14 cellular contexts compared by ENCODE assay signal in genomic region chr9:135464181-135464580, GRCh38. TPM values are rescaled to one million over a fixed set of nuclear protein-coding genes. Genes with fewer than 3 reads are reported as not detected.
A peak's percentile ranks its signal among the peaks of the same experiment; 100 is the strongest.
DNase-seq lines count a peak whose midpoint lies in the region; ATAC-seq lines count a peak whose summit lies in the region.
"Had no signal": no experiment of that assay in that cellular context is flagged by ENCODE, and none has a peak within 500 bp of the region (broad histone marks: within the 10 kb centered on the region; RNA-seq: fewer than 3 reads in every experiment).

No MANE protein-coding gene starts in this region.

- no peaks in the 10 kb centered on the region for H3K36me3 Mint-ChIP-seq in stimulated activated effector memory CD8-positive, alpha-beta T cell treated with anti-CD3 and anti-CD28 coated beads, Interleukin-12 subunit alpha, Interleukin-12 subunit beta, amount 100 ng/mL, for 72 hours

- H3K9me3 Mint-ChIP-seq in stimulated activated effector memory CD8-positive, alpha-beta T cell treated with anti-CD3 and anti-CD28 coated beads, Interleukin-12 subunit alpha, Interleukin-12 subunit beta, amount 100 ng/mL, for 72 hours, result no peaks in the 10 kb centered on the region
- H3K9me3 Mint-ChIP-seq: CD4-positive, alpha-beta T cell had no signal

- no peak overlapping the region for H3K4me3 Mint-ChIP-seq in stimulated activated effector memory CD8-positive, alpha-beta T cell treated with anti-CD3 and anti-CD28 coated beads, Interleukin-12 subunit alpha, Interleukin-12 subunit beta, amount 100 ng/mL, for 72 hours
- H3K4me3 Mint-ChIP-seq: CD4-positive, alpha-beta T cell had no signal

- no peaks in the 10 kb centered on the region for H3K36me3 ChIP-seq in H7 (replicated peaks; ENCODE audit: control insufficient read depth, insufficient read depth, low read length)

- H3K27ac Mint-ChIP-seq in stimulated activated effector memory CD8-positive, alpha-beta T cell treated with anti-CD3 and anti-CD28 coated beads, Interleukin-12 subunit alpha, Interleukin-12 subunit beta, amount 100 ng/mL, for 72 hours, result peak overlapping the region; percentile 49
- H3K27ac Mint-ChIP-seq: CD4-positive, alpha-beta T cell had no signal

- ATAC-seq in stimulated activated effector memory CD8-positive, alpha-beta T cell treated with anti-CD3 and anti-CD28 coated beads, Interleukin-12 subunit alpha, Interleukin-12 subunit beta, amount 100 ng/mL, for 72 hours, result no peak
- ATAC-seq in HG03439 (IDR thresholded peaks at IDR 0.05; ENCODE audit: unreplicated experiment), result no peak
- ATAC-seq: K562 had no signal

- DNase-seq in H7, result peak; percentile 7
- peak; percentile 94 for DNase-seq in NCI-H226
- DNase-seq in amniotic epithelial cell (ENCODE audit: low read depth), result peak; percentile 34
- DNase-seq in stimulated activated effector memory CD8-positive, alpha-beta T cell treated with anti-CD3 and anti-CD28 coated beads, Interleukin-12 subunit alpha, Interleukin-12 subunit beta, amount 100 ng/mL, for 72 hours (ENCODE audit: low spot score in 2 of 2), result no peak
- no peak for DNase-seq in EL
- no peak for DNase-seq in NCI-H345 treated with DMSO at 0.1 percent for 48 hours (lab: John Stamatoyannopoulos, UW; ENCODE audit: unreplicated experiment)
- DNase-seq: AML-193; Caco-2; CD4-positive, alpha-beta T cell; GDM1; GM23248; IMR-90 had no signal

- peaks cover 11% of the 10 kb centered on the region for H3K4me1 Mint-ChIP-seq in stimulated activated effector memory CD8-positive, alpha-beta T cell treated with anti-CD3 and anti-CD28 coated beads, Interleukin-12 subunit alpha, Interleukin-12 subunit beta, amount 100 ng/mL, for 72 hours

- H3K27me3 ChIP-seq in H7 (ENCODE audit: control insufficient read depth, insufficient read depth, low read length), result no peaks in the 10 kb centered on the region

- no peak overlapping the region for H3K4me3 ChIP-seq in H7 (ENCODE audit: insufficient read depth, low read depth, low read length)
- H3K4me3 ChIP-seq: GM23248, K562 had no signal

RNA-seq across cellular contexts. Expression of gene PPP1R26, which starts 15.4 kb away (rescaled TPM):
- 40.8 and 58.8 TPM in 2 replicates for total RNA-seq in H7 (2014; rRNA removed; shearing (Covaris generic))

RNA-seq across cellular contexts. Expression of gene MRPS2, which starts 36.3 kb away (rescaled TPM):
- 115 and 121 TPM in 2 replicates for total RNA-seq in H7 (2014; rRNA removed; shearing (Covaris generic))

RNA-seq across cellular contexts. Expression of gene LCN1, which starts 57.1 kb away (rescaled TPM):
- total RNA-seq in H7 (2014; rRNA removed; shearing (Covaris generic)), result not detected in 2 replicates
- total RNA-seq: Caco-2; CD4-positive, alpha-beta T cell; GM23248; IMR-90; K562 had no signal

Comparison
In these comparisons a context has a peak if more than half of its experiments do, and no peak if none do; other contexts are left out.
1. DNase-seq: peak in H7 (single experiment), NCI-H226 (single experiment) and amniotic epithelial cell (single experiment); none in stimulated activated effector memory CD8-positive, alpha-beta T cell treated with anti-CD3 and anti-CD28 coated beads, Interleukin-12 subunit alpha, Interleukin-12 subunit beta, amount 100 ng/mL, for 72 hours (0 of 2), EL (single experiment) and NCI-H345 treated with DMSO at 0.1 percent for 48 hours (single experiment).